ENCODE assay signal across 8 cellular contexts in genomic region chr20:57749131-57749690, GRCh38. TPM values are rescaled to one million over a fixed set of nuclear protein-coding genes. Genes with fewer than 3 reads are reported as not detected.
DNase-seq lines count a peak whose midpoint lies in the region; ATAC-seq and TF ChIP-seq lines count a peak whose summit lies in the region.

No MANE protein-coding gene starts in this region.

- peaks cover 20 to 22% of the 10 kb centered on the region in 2 donors for H3K4me1 ChIP-seq in gastrocnemius medialis

- H3K9me3 ChIP-seq in gastrocnemius medialis: no peaks in the 10 kb centered on the region

- no peaks in the 10 kb centered on the region for H3K36me3 ChIP-seq in gastrocnemius medialis

- no peaks in the 10 kb centered on the region for H3K27me3 ChIP-seq in gastrocnemius medialis

- in situ Hi-C loops in gastrocnemius medialis (cut with MboI; ENCODE audit: low sequenced_read_pairs in 4 of 4): no loop called here

- TF ChIP-seq CTCF in GM12864 (IDR thresholded peaks at IDR 0.05; ENCODE audit: low read depth, low read length, missing control alignments): no peak
- TF ChIP-seq CTCF in gastrocnemius medialis (IDR thresholded peaks at IDR 0.05 in 4 of 5, conservative IDR thresholded peaks at IDR 0.05 in 1 of 5): peak in 1 of 5 experiments; percentile 0

- H3K4me3 ChIP-seq in GM12864 (ENCODE audit: low read depth, low read length): peak overlapping the region; percentile 27; the same call in 1 of the 2 replicates
- H3K4me3 ChIP-seq in gastrocnemius medialis: peak overlapping the region; percentile 40 to 71 (median 52)

- no peak for TF ChIP-seq POLR2A in gastrocnemius medialis (IDR thresholded peaks at IDR 0.05)

- intact Hi-C loops in Right ventricle myocardium superior (cut with DNase I): no loop called here
- intact Hi-C loops in gastrocnemius medialis (cut with DNase I; ENCODE audit: low total_unique reads): loop anchor here (2.0 to 5.0 kb wide), 2 partner anchors 42 to 92 kb away; no protein-coding TSS in a partner anchor

- ATAC-seq in Right ventricle myocardium superior (ENCODE audit: poor library complexity) (peak; percentile 20), gastrocnemius medialis (peak in 1 of 2 donors; percentile 28), GM19324 (IDR thresholded peaks at IDR 0.05; ENCODE audit: low FRiP score, unreplicated experiment) (no peak)

- DNase-seq in GM12864 (ENCODE audit: low read depth) (no peak), UCSD-AML1 (lab: John Stamatoyannopoulos, UW; ENCODE audit: unreplicated experiment) (peak; percentile 87), Right ventricle myocardium superior (no peak), gastrocnemius medialis (no peak), COR-L47 (lab: John Stamatoyannopoulos, UW) (no peak), NCI-H187 treated with DMSO at 0.1 percent for 48 hours (lab: John Stamatoyannopoulos, UW) (no peak), NCI-H345 treated with DMSO at 0.1 percent for 48 hours (lab: John Stamatoyannopoulos, UW; ENCODE audit: unreplicated experiment) (no peak)

- peak overlapping the region; percentile 21 to 58 (median 48) for H3K27ac ChIP-seq in gastrocnemius medialis

RNA-seq across cellular contexts. Expression of gene PMEPA1, which starts 39.4 kb away (rescaled TPM):
- total RNA-seq in Right ventricle myocardium superior (21.5 TPM), gastrocnemius medialis (1 to 10 TPM; 1.5 to 8.1 (median 5.8) TPM)
